In the genomic region with DNA sequence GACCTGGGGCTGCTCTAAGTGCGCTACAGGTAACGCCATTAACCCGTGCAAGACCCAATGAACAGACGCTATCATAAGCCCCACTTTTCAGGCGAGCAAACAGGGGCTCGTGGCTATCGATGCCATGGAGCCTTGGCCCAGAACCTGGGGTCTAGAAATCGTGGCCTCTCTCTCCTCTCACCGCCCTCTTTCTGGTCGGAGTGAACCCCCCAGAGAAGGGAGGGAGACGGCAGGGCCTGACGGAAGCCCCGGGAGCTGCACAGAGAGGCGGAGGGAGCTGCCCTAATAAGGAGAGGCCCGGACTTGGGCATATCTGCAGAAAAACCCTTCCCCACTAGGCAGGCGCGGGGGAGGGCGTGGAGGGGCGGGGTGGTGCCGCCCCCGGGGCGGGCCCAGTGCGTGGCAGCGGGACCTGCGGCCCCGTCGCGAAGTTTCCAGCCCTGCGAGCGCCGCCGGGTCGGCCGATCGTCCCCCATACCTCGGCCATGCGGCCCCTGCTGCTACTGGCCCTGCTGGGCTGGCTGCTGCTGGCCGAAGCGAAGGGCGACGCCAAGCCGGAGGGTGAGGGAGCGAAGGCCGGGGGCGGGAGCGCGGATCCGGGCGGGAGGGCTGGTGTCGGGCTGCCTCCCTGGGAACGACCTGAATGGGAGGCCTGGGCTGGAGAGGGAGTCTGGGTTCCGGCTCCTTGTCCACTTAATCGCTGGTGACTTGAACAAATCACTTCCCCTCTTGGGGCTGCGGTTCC, we compare ENCODE assay signal across 8 cellular contexts. TPM values are rescaled to one million over a fixed set of nuclear protein-coding genes. Genes with fewer than 3 reads are reported as not detected.
DNase-seq lines count a peak whose midpoint lies in the region; ATAC-seq, FAIRE-seq and TF ChIP-seq lines count a peak whose summit lies in the region.

TSS of gene PLOD1 (plus strand) at position 423 of the 745 bp plus-strand sequence. CDS start at position 486, 63 bp downstream.

- no peaks in the 10 kb centered on the region for H3K9me3 Mint-ChIP-seq in activated T-cell treated with anti-CD3 and anti-CD28 coated beads, Interleukin-2, amount 50 U/mL, for 4 hours

- peak within 1 kb of the TSS; percentile 78 for H3K4me3 Mint-ChIP-seq in activated T-cell treated with anti-CD3 and anti-CD28 coated beads, Interleukin-2, amount 50 U/mL, for 4 hours

- H3K4me1 ChIP-seq in HUES64 (ENCODE audit: insufficient read depth, low read length) (peaks cover 14% of the 10 kb centered on the region; the same call in 1 of the 2 replicates), Panc1 (ENCODE audit: control insufficient read depth, insufficient read depth, low read length) (peaks cover 32% of the 10 kb centered on the region), esophagus muscularis mucosa (peaks cover 57 to 77% (median 76%) of the 10 kb centered on the region in 4 donors)

- in situ Hi-C loops in Panc1 (cut with HindIII; ENCODE audit: low pct_unique_long_range_greater_than_20kb, low sequenced_read_pairs) = no loop called here

- H3K36me3 ChIP-seq in HUES64 (ENCODE audit: insufficient read depth, low read length) (peaks cover 4% of the 10 kb centered on the region; the same call in 1 of the 2 replicates), Panc1 (ENCODE audit: control insufficient read depth, insufficient read depth, low read length) (no peaks in the 10 kb centered on the region; the same call in 1 of the 2 replicates), esophagus muscularis mucosa (peaks cover 0 to 8% (median 0%) of the 10 kb centered on the region in 4 donors)

- intact Hi-C loops in Panc1 (cut with micrococcal nuclease; ENCODE audit: unreplicated experiment) (no loop called here), esophagus muscularis mucosa (cut with DNase I) (loop anchor here (5.0 kb wide), 1 partner anchor 43 kb away; no protein-coding TSS in a partner anchor)

- POLR2A ChIA-PET in Panc1 (lab: Charles Lee) = interaction anchor here (0.6 kb wide), 2 partner anchors 30 to 280 kb away, joined by 5 to 7 read pairs; no protein-coding TSS in a partner anchor

- no peaks in the 10 kb centered on the region for H3K27me3 Mint-ChIP-seq in activated T-cell treated with anti-CD3 and anti-CD28 coated beads, Interleukin-2, amount 50 U/mL, for 4 hours (ENCODE audit: low read depth)

- peaks cover 3% of the 10 kb centered on the region for H3K4me1 Mint-ChIP-seq in activated T-cell treated with anti-CD3 and anti-CD28 coated beads, Interleukin-2, amount 50 U/mL, for 4 hours (ENCODE audit: low read depth)

- FAIRE-seq in D721Med (lab: Jason Lieb, UNC) = no peak

- TF ChIP-seq POLR2A in esophagus muscularis mucosa (IDR thresholded peaks at IDR 0.05; ENCODE audit: low read depth) = no peak

- no peak for TF ChIP-seq EP300 in esophagus muscularis mucosa (IDR thresholded peaks at IDR 0.05)

- CTCF ChIA-PET in Panc1 (lab: Charles Lee) = interaction anchor here (0.6 kb wide), 1 partner anchor 111 kb away, joined by 3 read pairs; no protein-coding TSS in a partner anchor

- H3K9me3 ChIP-seq in HUES64 (ENCODE audit: insufficient read depth, low read depth, low read length) = no peaks in the 10 kb centered on the region
- no peaks in the 10 kb centered on the region for H3K9me3 ChIP-seq in Panc1 (ENCODE audit: control insufficient read depth, insufficient read depth, low read depth, low read length)
- H3K9me3 ChIP-seq in esophagus muscularis mucosa = no peaks in the 10 kb centered on the region

- H3K9ac ChIP-seq in HUES64 (ENCODE audit: low read depth, low read length) = peak within 1 kb of the TSS; percentile 92

- peak; percentile 60 for DNase-seq in D721Med (ENCODE audit: insufficient read length, low spot score)
- no peak for DNase-seq in Panc1 (ENCODE audit: low read depth, low spot score)
- DNase-seq in activated T-cell treated with anti-CD3 and anti-CD28 coated beads, Interleukin-2, amount 50 U/mL, for 4 hours = peak; percentile 82
- peak; percentile 97 for DNase-seq in esophagus muscularis mucosa (ENCODE audit: extremely low spot score)
- DNase-seq in myocyte (ENCODE audit: low read depth) = peak; percentile 87
- DNase-seq in stimulated activated CD8-positive, alpha-beta memory T cell treated with anti-CD3 and anti-CD28 coated beads, Interleukin-7, amount 100 ng/mL, for 24 hours (ENCODE audit: low read depth) = peak; percentile 70

- ATAC-seq in GM21447 (IDR thresholded peaks at IDR 0.05; ENCODE audit: unreplicated experiment) = peak; percentile 91
- ATAC-seq in Panc1 = peak; percentile 97
- ATAC-seq in activated T-cell treated with anti-CD3 and anti-CD28 coated beads, Interleukin-2, amount 50 U/mL, for 4 hours = peak; percentile 100

- peak within 1 kb of the TSS; percentile 71 for H3K4me3 ChIP-seq in HUES64 (ENCODE audit: low read length)
- H3K4me3 ChIP-seq in Panc1 (ENCODE audit: low read depth in 2 of 2, low read length in 2 of 2) = peak within 1 kb of the TSS; percentile 65 to 70
- H3K4me3 ChIP-seq in esophagus muscularis mucosa = peak within 1 kb of the TSS; percentile 66 to 87 (median 80)

- H3K27me3 ChIP-seq in HUES64 (ENCODE audit: insufficient read depth, low read length) (no peaks in the 10 kb centered on the region), Panc1 (ENCODE audit: control insufficient read depth, insufficient read depth, low read length) (no peaks in the 10 kb centered on the region), esophagus muscularis mucosa (no peaks in the 10 kb centered on the region)

- no peaks in the 10 kb centered on the region for H3K36me3 Mint-ChIP-seq in activated T-cell treated with anti-CD3 and anti-CD28 coated beads, Interleukin-2, amount 50 U/mL, for 4 hours (ENCODE audit: insufficient read depth)

- peak within 1 kb of the TSS; percentile 95 for H3K27ac ChIP-seq in HUES64 (ENCODE audit: low read depth, low read length)
- H3K27ac ChIP-seq in Panc1 (ENCODE audit: low read length) = peak within 1 kb of the TSS; percentile 90
- peak within 1 kb of the TSS; percentile 87 to 93 (median 92) for H3K27ac ChIP-seq in esophagus muscularis mucosa (replicated peaks in 1 of 4)

- no TSS peak for BruUV-seq in Panc1 (replicated peaks; lab: Mats Ljungman, UMichigan)

- TF ChIP-seq CTCF in D721Med (IDR thresholded peaks at IDR 0.05; ENCODE audit: insufficient read depth, missing control alignments) = no peak
- TF ChIP-seq CTCF in Panc1 (IDR thresholded peaks at IDR 0.05) = no peak
- no peak for TF ChIP-seq CTCF in esophagus muscularis mucosa (IDR thresholded peaks at IDR 0.05)

- WGBS in HUES64 = 2% methylated on average over 54 of the region's 54 CpGs
- WGBS in esophagus muscularis mucosa = 2% methylated on average over 9 of the region's 54 CpGs

RNA-seq across cellular contexts. Expression of gene PLOD1, which starts in this region (rescaled TPM):
- 38.4 TPM for polyA plus RNA-seq in HUES64 (2013, experiment 1 of 2)
- 43.2 TPM for polyA plus RNA-seq in HUES64 (2013, experiment 2 of 2)
- total RNA-seq in Panc1 (2021; ENCODE audit: unreplicated experiment) (156 TPM), esophagus muscularis mucosa (100 to 1,000 TPM in 1 of 4 donors, 10 to 100 TPM in 3; 67.5 to 111 (median 75.0) TPM), myocyte (144 and 152 TPM in 2 replicates)
- polyA plus RNA-seq in Panc1 (2012; ENCODE audit: insufficient read length) = 305 TPM
- total RNA-seq in activated T-cell treated with anti-CD3 and anti-CD28 coated beads, Interleukin-2, amount 50 U/mL, for 4 hours = 10 to 100 TPM; 11.8 to 20.4 (median 16.1) TPM
- polyA plus RNA-seq in myocyte (2012) = 299 TPM
